Comparison of ENCODE assay signal across 24 cellular contexts in genomic region chr4:4521069-4521468, GRCh38. TPM values are rescaled to one million over a fixed set of nuclear protein-coding genes. Genes with fewer than 3 reads are reported as not detected.
DNase-seq lines count a peak whose midpoint lies in the region; ATAC-seq and TF ChIP-seq lines count a peak whose summit lies in the region.
"Had no signal": no experiment of that assay in that cellular context is flagged by ENCODE, and none has a peak within 500 bp of the region (broad histone marks: within the 10 kb centered on the region; RNA-seq: fewer than 3 reads in every experiment).

No MANE protein-coding gene starts in this region.

- peaks cover 9% of the 10 kb centered on the region for H3K4me1 ChIP-seq in CD8-positive, alpha-beta memory T cell (ENCODE audit: insufficient read depth, low read length)
- H3K4me1 ChIP-seq in neural progenitor cell, result peaks cover 35% of the 10 kb centered on the region
- H3K4me1 ChIP-seq: testis had no signal

- no peak for ATAC-seq in HG03025 (IDR thresholded peaks at IDR 0.05; ENCODE audit: low FRiP score, unreplicated experiment)
- ATAC-seq in HG02763 (IDR thresholded peaks at IDR 0.05; ENCODE audit: unreplicated experiment), result no peak
- no peak for ATAC-seq in GM18505 (IDR thresholded peaks at IDR 0.05; ENCODE audit: unreplicated experiment)
- ATAC-seq: activated T-cell treated with anti-CD3 and anti-CD28 coated beads, Interleukin-2, amount 50 U/mL, for 72 hours; effector memory CD8-positive, alpha-beta T cell; naive thymus-derived CD8-positive, alpha-beta T cell had no signal

- no peak for TF ChIP-seq CTCF in neural progenitor cell (IDR thresholded peaks at IDR 0.05)

- peaks cover 35% of the 10 kb centered on the region for H4K20me1 ChIP-seq in neural progenitor cell (ENCODE audit: low read depth)

- H3K27me3 ChIP-seq in CD8-positive, alpha-beta memory T cell (ENCODE audit: insufficient read depth, low read length, poor library complexity, severe bottlenecking), result no peaks in the 10 kb centered on the region
- no peaks in the 10 kb centered on the region for H3K27me3 ChIP-seq in neural progenitor cell
- H3K27me3 ChIP-seq: cardiac muscle cell, spleen, testis had no signal

- H3K9me3 Mint-ChIP-seq in CD8-positive, alpha-beta memory T cell, result no peaks in the 10 kb centered on the region
- no peaks in the 10 kb centered on the region for H3K9me3 Mint-ChIP-seq in neural progenitor cell
- H3K9me3 Mint-ChIP-seq: activated B cell treated with CpG ODN at 0.5 μM for 24 hours; activated CD4-positive, alpha-beta memory T cell treated with anti-CD3 and anti-CD28 coated beads, Interleukin-2, amount 10 ng/mL, durations not matched to agents 7 days and 5 days; activated T-cell treated with anti-CD3 and anti-CD28 coated beads, Interleukin-2, amount 50 U/mL, for 72 hours; effector memory CD8-positive, alpha-beta T cell; memory B cell; naive thymus-derived CD8-positive, alpha-beta T cell had no signal

- DNase-seq in CD8-positive, alpha-beta memory T cell, result no peak
- DNase-seq in ecto neural progenitor cell (ENCODE audit: low spot score), result peak; percentile 75
- DNase-seq in neural progenitor cell (ENCODE audit: low spot score), result peak; percentile 92
- DNase-seq in NCI-H128 (lab: John Stamatoyannopoulos, UW; ENCODE audit: unreplicated experiment), result no peak
- DNase-seq: activated B cell treated with CpG ODN at 0.5 μM for 24 hours; activated CD4-positive, alpha-beta memory T cell treated with anti-CD3 and anti-CD28 coated beads, Interleukin-2, amount 10 ng/mL, durations not matched to agents 7 days and 5 days; activated T-cell treated with anti-CD3 and anti-CD28 coated beads, Interleukin-2, amount 50 U/mL, for 72 hours; C1 segment of cervical spinal cord; effector memory CD8-positive, alpha-beta T cell; hypothalamus; IMR-90; naive thymus-derived CD8-positive, alpha-beta T cell; NCI-H1930; SHP77 treated with DMSO at 0.1 percent for 48 hours; spleen; T-helper 2 cell; testis had no signal

- H3K27ac Mint-ChIP-seq in CD8-positive, alpha-beta memory T cell, result peak overlapping the region in 7 of 8 donors; percentile 1 to 80 (median 52)
- H3K27ac Mint-ChIP-seq in neural progenitor cell, result peak overlapping the region; percentile 97
- H3K27ac Mint-ChIP-seq: activated B cell treated with CpG ODN at 0.5 μM for 24 hours; activated CD4-positive, alpha-beta memory T cell treated with anti-CD3 and anti-CD28 coated beads, Interleukin-2, amount 10 ng/mL, durations not matched to agents 7 days and 5 days; activated T-cell treated with anti-CD3 and anti-CD28 coated beads, Interleukin-2, amount 50 U/mL, for 72 hours; effector memory CD8-positive, alpha-beta T cell; memory B cell; progenitor cell of endocrine pancreas had no signal

- no peak for TF ChIP-seq POLR2A in GM18505 (IDR thresholded peaks at IDR 0.05; ENCODE audit: borderline replicate concordance, extremely low read depth, insufficient read depth, insufficient read length)

- H3K9ac ChIP-seq in neural progenitor cell, result no peak overlapping the region

- no peak overlapping the region for H3K27ac ChIP-seq in CD8-positive, alpha-beta memory T cell (ENCODE audit: low read depth, low read length)
- H3K27ac ChIP-seq in neural progenitor cell, result no peak overlapping the region
- H3K27ac ChIP-seq: cardiac muscle cell, spleen had no signal

- peak overlapping the region in 1 of 7 donors; percentile 7 for H3K4me3 Mint-ChIP-seq in CD8-positive, alpha-beta memory T cell
- peak overlapping the region; percentile 64 for H3K4me3 Mint-ChIP-seq in neural progenitor cell
- H3K4me3 Mint-ChIP-seq: activated B cell treated with CpG ODN at 0.5 μM for 24 hours; activated CD4-positive, alpha-beta memory T cell treated with anti-CD3 and anti-CD28 coated beads, Interleukin-2, amount 10 ng/mL, durations not matched to agents 7 days and 5 days; activated T-cell treated with anti-CD3 and anti-CD28 coated beads, Interleukin-2, amount 50 U/mL, for 72 hours; effector memory CD8-positive, alpha-beta T cell; memory B cell; naive thymus-derived CD8-positive, alpha-beta T cell had no signal

- TF ChIP-seq RAD21 in Ishikawa (IDR thresholded peaks at IDR 0.05; ENCODE audit: low read depth), result peak; percentile 16; the same call in 1 of the 2 replicates

- peaks cover 18% of the 10 kb centered on the region for H3F3A ChIP-seq in neural progenitor cell (ENCODE audit: low read depth)

- H3K4me2 ChIP-seq in neural progenitor cell, result peak overlapping the region; percentile 69

- H2AFZ ChIP-seq in neural progenitor cell (replicated peaks), result no peak overlapping the region

- no peaks in the 10 kb centered on the region for H3K9me3 ChIP-seq in CD8-positive, alpha-beta memory T cell (ENCODE audit: low read length)
- H3K9me3 ChIP-seq in neural progenitor cell (ENCODE audit: low read depth), result no peaks in the 10 kb centered on the region
- H3K9me3 ChIP-seq: spleen, testis had no signal

- H3K4me3 ChIP-seq in CD8-positive, alpha-beta memory T cell (ENCODE audit: low read length), result no peak overlapping the region
- peak overlapping the region; percentile 25 for H3K4me3 ChIP-seq in neural progenitor cell
- H3K4me3 ChIP-seq: cardiac muscle cell, spleen, testis had no signal

- H3K27me3 Mint-ChIP-seq in CD8-positive, alpha-beta memory T cell, result no peaks in the 10 kb centered on the region
- peaks cover 2% of the 10 kb centered on the region for H3K27me3 Mint-ChIP-seq in neural progenitor cell (ENCODE audit: insufficient read depth, low read depth)
- H3K27me3 Mint-ChIP-seq: activated B cell treated with CpG ODN at 0.5 μM for 24 hours; activated CD4-positive, alpha-beta memory T cell treated with anti-CD3 and anti-CD28 coated beads, Interleukin-2, amount 10 ng/mL, durations not matched to agents 7 days and 5 days; effector memory CD8-positive, alpha-beta T cell; memory B cell; naive thymus-derived CD8-positive, alpha-beta T cell; progenitor cell of endocrine pancreas had no signal

- H3K79me2 ChIP-seq in neural progenitor cell (ENCODE audit: low read depth), result peaks cover 46% of the 10 kb centered on the region

- peaks cover 44 to 80% (median 74%) of the 10 kb centered on the region in 3 donors for H3K4me1 Mint-ChIP-seq in CD8-positive, alpha-beta memory T cell
- H3K4me1 Mint-ChIP-seq in neural progenitor cell, result peaks cover 87% of the 10 kb centered on the region

- TF ChIP-seq EP300 in Ishikawa (IDR thresholded peaks at IDR 0.05; ENCODE audit: borderline replicate concordance), result peak; percentile 100

- H3K36me3 ChIP-seq in CD8-positive, alpha-beta memory T cell (ENCODE audit: insufficient read depth, low read length), result no peaks in the 10 kb centered on the region
- H3K36me3 ChIP-seq in neural progenitor cell, result no peaks in the 10 kb centered on the region
- H3K36me3 ChIP-seq: cardiac muscle cell had no signal

- peaks cover 0 to 5% (median 3%) of the 10 kb centered on the region in 3 donors for H3K36me3 Mint-ChIP-seq in CD8-positive, alpha-beta memory T cell
- peaks cover 4% of the 10 kb centered on the region for H3K36me3 Mint-ChIP-seq in neural progenitor cell

- CTCF ChIA-PET in CD8-positive, alpha-beta memory T cell (lab: Charles Lee), result no interaction called here

- POLR2A ChIA-PET in CD8-positive, alpha-beta memory T cell (lab: Charles Lee), result interaction anchor here (0.7 kb wide), 1 partner anchor 10 kb away, joined by 4 read pairs; no protein-coding TSS in a partner anchor

TF ChIP-seq in Ishikawa, 13 proteins besides CTCF, POLR2A, EP300 and RAD21:
- TF ChIP-seq TCF12 (IDR thresholded peaks at IDR 0.05; ENCODE audit: low read depth) (peak; percentile 98), NFIC (IDR thresholded peaks at IDR 0.05) (peak; percentile 95), FOXM1 (IDR thresholded peaks at IDR 0.05; ENCODE audit: borderline replicate concordance, low read depth) (peak; percentile 98), EGR1 (IDR thresholded peaks at IDR 0.05) (0 out of 2 replicates have a peak, but pooled peaks have one; percentile 46), TEAD4 (IDR thresholded peaks at IDR 0.05) (peak; percentile 97), CREB1 (IDR thresholded peaks at IDR 0.05; ENCODE audit: low read depth) (peak; percentile 56), REST (IDR thresholded peaks at IDR 0.05; ENCODE audit: low read depth) (no peak), CEBPB (IDR thresholded peaks at IDR 0.05) (peak; percentile 60; the same call in 1 of the 2 replicates), USF1 (IDR thresholded peaks at IDR 0.05) (no peak), YY1 (IDR thresholded peaks at IDR 0.05; ENCODE audit: low read depth) (no peak; the same call in 1 of the 2 replicates)

RNA-seq across cellular contexts. Expression of gene STX18, which starts 20.8 kb away (rescaled TPM):
- total RNA-seq in CD8-positive, alpha-beta memory T cell, result 10 to 100 TPM; 25.2 to 27.1 TPM
- polyA plus RNA-seq in CD8-positive, alpha-beta memory T cell, result 24.7 TPM
- 24.9 and 33.9 TPM in 2 replicates for total RNA-seq in neural progenitor cell (ENCODE audit: low replicate concordance)

Comparison
In these comparisons a context has a peak if more than half of its experiments do, and no peak if none do; other contexts are left out.
1. DNase-seq: peak in ecto neural progenitor cell (single experiment) and neural progenitor cell (single experiment); none in CD8-positive, alpha-beta memory T cell (0 of 5) and NCI-H128 (single experiment).